Comparison of ENCODE assay signal across 2 cellular contexts in genomic region chr19:16496613-16496983, GRCh38.
TF ChIP-seq lines count a peak whose summit lies in the region.

No MANE protein-coding gene starts in this region.

TF ChIP-seq in IMR-90, 13 proteins besides CTCF, POLR2A, EP300 and RAD21:
- TF ChIP-seq NFE2L2 (IDR thresholded peaks at IDR 0.05; ENCODE audit: low read depth, low read length), result no peak
- no peak for TF ChIP-seq FOS (IDR thresholded peaks at IDR 0.05; ENCODE audit: low read depth, low read length)
- TF ChIP-seq RFX5 (IDR thresholded peaks at IDR 0.05; ENCODE audit: low read depth, low read length), result no peak
- no peak for TF ChIP-seq MAZ (IDR thresholded peaks at IDR 0.05; ENCODE audit: borderline replicate concordance, low read depth, low read length)
- no peak for TF ChIP-seq ELK1 (IDR thresholded peaks at IDR 0.05; ENCODE audit: borderline replicate concordance, low read depth, low read length)
- no peak for TF ChIP-seq MXI1 (IDR thresholded peaks at IDR 0.05; ENCODE audit: borderline replicate concordance, low read depth, low read length)
- TF ChIP-seq MAFK (IDR thresholded peaks at IDR 0.05; ENCODE audit: low read depth, low read length), result no peak
- TF ChIP-seq CEBPB (IDR thresholded peaks at IDR 0.05; ENCODE audit: low read depth, low read length), result no peak
- TF ChIP-seq RCOR1 (IDR thresholded peaks at IDR 0.05; ENCODE audit: insufficient replicate concordance, low read length), result no peak
- TF ChIP-seq CHD1 (IDR thresholded peaks at IDR 0.05; ENCODE audit: low read depth, low read length), result no peak
- TF ChIP-seq BHLHE40 (IDR thresholded peaks at IDR 0.05; ENCODE audit: low read depth, low read length), result no peak
- no peak for TF ChIP-seq SMC3 (IDR thresholded peaks at IDR 0.05; ENCODE audit: low read depth, low read length)
- TF ChIP-seq USF2 (IDR thresholded peaks at IDR 0.05; ENCODE audit: low read depth, low read length), result no peak

TF ChIP-seq in GM12878, 131 proteins besides CTCF, POLR2A, EP300 and RAD21:
- TF ChIP-seq WRNIP1 (IDR thresholded peaks at IDR 0.05; ENCODE audit: borderline replicate concordance, low read depth, low read length) (no peak), KLF5 (IDR thresholded peaks at IDR 0.05; ENCODE audit: partially characterized antibody) (no peak), MEF2B (IDR thresholded peaks at IDR 0.05; ENCODE audit: partially characterized antibody, poor library complexity, severe bottlenecking) (no peak), ZBTB40 (IDR thresholded peaks at IDR 0.05; ENCODE audit: borderline replicate concordance) (peak; percentile 96), RUNX3 (IDR thresholded peaks at IDR 0.05; ENCODE audit: low read length) (no peak), POU2F2 (IDR thresholded peaks at IDR 0.05; ENCODE audit: borderline replicate concordance, low read depth, low read length) (peak; percentile 65; the same call in 2 of the 3 replicates), ASH2L (IDR thresholded peaks at IDR 0.05; ENCODE audit: borderline replicate concordance, low read depth) (no peak), ZNF622 (IDR thresholded peaks at IDR 0.05) (no peak), RELA (IDR thresholded peaks at IDR 0.05; ENCODE audit: borderline replicate concordance, partially characterized antibody) (no peak), BMI1 (IDR thresholded peaks at IDR 0.05; ENCODE audit: borderline replicate concordance) (no peak), YY1 (IDR thresholded peaks at IDR 0.05; ENCODE audit: low read depth, low read length) (no peak), HCFC1 (IDR thresholded peaks at IDR 0.05; ENCODE audit: low read length) (no peak), RB1 (IDR thresholded peaks at IDR 0.05; ENCODE audit: borderline replicate concordance) (no peak), RAD51 (IDR thresholded peaks at IDR 0.05) (no peak), IKZF2 (IDR thresholded peaks at IDR 0.05) (no peak)
